Comparison of ENCODE assay signal across 16 cellular contexts in genomic region chr11:44990665-44991064, GRCh38. TPM values are rescaled to one million over a fixed set of nuclear protein-coding genes. Genes with fewer than 3 reads are reported as not detected.
DNase-seq lines count a peak whose midpoint lies in the region; ATAC-seq, FAIRE-seq and TF ChIP-seq lines count a peak whose summit lies in the region.
"Had no signal": no experiment of that assay in that cellular context is flagged by ENCODE, and none has a peak within 500 bp of the region (broad histone marks: within the 10 kb centered on the region; RNA-seq: fewer than 3 reads in every experiment).

No MANE protein-coding gene starts in this region.

- H2BK5ac ChIP-seq in H9 (ENCODE audit: insufficient read length, low read length) (no peak overlapping the region), H1 (ENCODE audit: low read depth, low read length) (no peak overlapping the region)

- no peak overlapping the region for H3K4ac ChIP-seq in H9 (ENCODE audit: low read depth, low read length)
- H3K4ac ChIP-seq in H1 (replicated peaks; ENCODE audit: insufficient read length, low read depth, low read length), result no peak overlapping the region

- no peak overlapping the region for H3K4me3 ChIP-seq in H1 (ENCODE audit: extremely low read depth in 1 of 4, insufficient read depth in 2 of 4, low read depth in 3 of 4, low read length in 4 of 4)
- H3K4me3 ChIP-seq in right atrium auricular region, result no peak overlapping the region
- H3K4me3 ChIP-seq in sigmoid colon, result no peak overlapping the region
- H3K4me3 ChIP-seq: MG63, Peyer's patch had no signal

- H3K79me1 ChIP-seq in H9 (ENCODE audit: insufficient read depth, low read depth, low read length, poor library complexity, severe bottlenecking), result no peaks in the 10 kb centered on the region
- H3K79me1 ChIP-seq in H1 (ENCODE audit: low read depth, low read length), result no peaks in the 10 kb centered on the region

- H4K8ac ChIP-seq in H9 (replicated peaks; ENCODE audit: insufficient read length, low read depth, low read length) (no peak overlapping the region), H1 (ENCODE audit: extremely low read depth, insufficient read depth, low read length) (no peak overlapping the region; the same call in 1 of the 2 replicates)

- H4K5ac ChIP-seq in H9 (ENCODE audit: insufficient read length, low read depth, low read length) (no peak overlapping the region), H1 (ENCODE audit: insufficient read length, low read depth, low read length) (no peak overlapping the region)

- H3K4me1 ChIP-seq in H9 (ENCODE audit: insufficient read depth, low read length) (no peaks in the 10 kb centered on the region), H1 (replicated peaks in 1 of 4; ENCODE audit: control insufficient read depth in 3 of 4, insufficient read depth in 4 of 4, low read length in 3 of 4) (0 out of 7 replicates have a peak, but pooled peaks cover 0 to 4% (median under 1%) of the 10 kb centered on the region in 4 experiments), right atrium auricular region (peaks cover 0 to 25% of the 10 kb centered on the region in 2 donors), sigmoid colon (peaks cover 0 to 12% (median 5%) of the 10 kb centered on the region in 4 donors)
- H3K4me1 ChIP-seq: Peyer's patch had no signal

- no CpG with 5 or more reads among the region's 5 CpGs for WGBS in H9 (ENCODE audit: extremely low coverage, insufficient read length, low lambda C conversion rate)
- WGBS in H1 (ENCODE audit: extremely low coverage in 1 of 2, insufficient coverage in 1 of 2, insufficient read length in 1 of 2, insufficient replicate concordance in 2 of 2, low coverage in 1 of 2, low lambda C conversion rate in 2 of 2, missing lambda C conversion rate in 1 of 2), 2 experiments, result 77% methylated on average over 5 of the region's 5 CpGs; no CpG with 5 or more reads in 1 of the 2 experiments
- 86 to 92% methylated on average over 5 of the region's 5 CpGs for WGBS in sigmoid colon, 2 donors

- no peak for TF ChIP-seq RAD21 in H1 (IDR thresholded peaks at IDR 0.05 in 1 of 2, conservative IDR thresholded peaks at IDR 0.05 in 1 of 2; ENCODE audit: low read depth in 2 of 2, low read length in 2 of 2)

- no peaks in the 10 kb centered on the region for H3K23me2 ChIP-seq in H9 (ENCODE audit: insufficient read length, low read depth, low read length, poor library complexity, severe bottlenecking)
- H3K23me2 ChIP-seq in H1 (ENCODE audit: low read depth, low read length), result no peaks in the 10 kb centered on the region

- H3K9ac ChIP-seq in H9 (ENCODE audit: extremely low read depth, insufficient read length, low read length) (no peak overlapping the region), H1 (replicated peaks in 1 of 4; ENCODE audit: extremely low read depth in 1 of 4, low read depth in 3 of 4, low read length in 3 of 4) (no peak overlapping the region)

- H3K9me3 ChIP-seq in H9 (ENCODE audit: control insufficient read depth, low read depth, low read length) (no peaks in the 10 kb centered on the region), H1 (ENCODE audit: insufficient read depth in 2 of 2, low read depth in 1 of 2, low read length in 1 of 2) (no peaks in the 10 kb centered on the region), right atrium auricular region (no peaks in the 10 kb centered on the region), sigmoid colon (no peaks in the 10 kb centered on the region)
- H3K9me3 ChIP-seq: MG63, Peyer's patch had no signal

- no peak overlapping the region for H2BK12ac ChIP-seq in H9 (ENCODE audit: insufficient read length, low read depth, low read length)
- peak overlapping the region; percentile 10; the same call in 1 of the 2 replicates for H2BK12ac ChIP-seq in H1 (ENCODE audit: low read depth, low read length)

- H3K36me3 ChIP-seq in H1 (ENCODE audit: control insufficient read depth in 2 of 4, insufficient read depth in 4 of 4, low read length in 3 of 4) (no peaks in the 10 kb centered on the region), right atrium auricular region (no peaks in the 10 kb centered on the region), sigmoid colon (no peaks in the 10 kb centered on the region)
- H3K36me3 ChIP-seq: MG63, Peyer's patch had no signal

- H2AFZ ChIP-seq in H9 (ENCODE audit: low read length), result no peak overlapping the region
- H2AFZ ChIP-seq in H1 (ENCODE audit: low read length), result no peak overlapping the region

- H3K4me1 Mint-ChIP-seq in H9, result peaks cover 33 to 43% of the 10 kb centered on the region in 2 experiments

- CTCF ChIA-PET in H1 (lab: Charles Lee; ENCODE audit: partially characterized antibody), result interaction anchor here (0.7 to 38.2 kb wide), 6 partner anchors 10 to 119 kb away, joined by 3 to 731 read pairs (median 4); no protein-coding TSS in a partner anchor

- H3K79me2 ChIP-seq in H9 (ENCODE audit: insufficient read depth, low read length) (no peaks in the 10 kb centered on the region), H1 (ENCODE audit: control insufficient read depth in 1 of 2, insufficient read depth in 2 of 2, low read length in 2 of 2) (no peaks in the 10 kb centered on the region)

- TF ChIP-seq EP300 in H1 (IDR thresholded peaks at IDR 0.05; ENCODE audit: borderline replicate concordance in 1 of 2, low read depth in 2 of 2, low read length in 2 of 2) (no peak), sigmoid colon (IDR thresholded peaks at IDR 0.05) (no peak)

- H3K27ac ChIP-seq in H9 (ENCODE audit: insufficient read length, low read depth, low read length) (no peak overlapping the region), H1 (ENCODE audit: low read depth, low read length) (no peak overlapping the region), right atrium auricular region (peak overlapping the region; percentile 60 to 76), sigmoid colon (no peak overlapping the region)
- H3K27ac ChIP-seq: Peyer's patch had no signal

- DNase-seq in H9, result peak; percentile 8
- no peak for DNase-seq in H1 (ENCODE audit: low read depth in 1 of 2, low spot score in 2 of 2)
- peak; percentile 51 for DNase-seq in right atrium auricular region (ENCODE audit: low spot score)
- DNase-seq in sigmoid colon, result peak; percentile 40
- no peak for DNase-seq in COR-L47 (lab: John Stamatoyannopoulos, UW)
- no peak for DNase-seq in retina
- DNase-seq: ACHN, DND-41, GF-D8, MG63, NCI-H82, Peyer's patch, SIG-M5 had no signal

- POLR2A ChIA-PET in H1 (lab: Charles Lee; ENCODE audit: partially characterized antibody), result no interaction called here

- intact Hi-C loops in sigmoid colon (cut with DNase I), result no loop called here

- no peak overlapping the region for H3K14ac ChIP-seq in H9 (ENCODE audit: insufficient read depth, low read length)
- no peak overlapping the region for H3K14ac ChIP-seq in H1 (ENCODE audit: insufficient read length)

- peaks cover 13% of the 10 kb centered on the region for H3K27me3 Mint-ChIP-seq in H9 (ENCODE audit: low read depth)

- no peak overlapping the region for H4K91ac ChIP-seq in H9 (ENCODE audit: insufficient read length, low read depth, low read length)
- no peak overlapping the region for H4K91ac ChIP-seq in H1 (replicated peaks; ENCODE audit: insufficient read length, low read length)

- H2AK5ac ChIP-seq in H9 (ENCODE audit: insufficient read length, low read length) (no peak overlapping the region), H1 (ENCODE audit: low read depth, low read length) (no peak overlapping the region)

- no peak for ATAC-seq in HG02973 (IDR thresholded peaks at IDR 0.05; ENCODE audit: unreplicated experiment)
- ATAC-seq: CD8-positive, alpha-beta T cell; HepG2 had no signal

- peak overlapping the region in 1 of 3 experiments; percentile 4; a peak in 1 of 7 replicates for H3K27ac Mint-ChIP-seq in H9
- H3K27ac Mint-ChIP-seq: CD8-positive, alpha-beta T cell had no signal

- TF ChIP-seq POLR2A in H1 (IDR thresholded peaks at IDR 0.05; ENCODE audit: control extremely low read depth in 1 of 2, low read depth in 2 of 2, low read length in 2 of 2) (no peak), sigmoid colon (IDR thresholded peaks at IDR 0.05) (no peak)

- H2BK15ac ChIP-seq in H9 (ENCODE audit: low read depth, low read length) (no peak overlapping the region), H1 (ENCODE audit: low read length) (no peak overlapping the region)

- H3K27me3 ChIP-seq in H9 (ENCODE audit: insufficient read depth, low read length) (no peaks in the 10 kb centered on the region), H1 (replicated peaks in 1 of 4; ENCODE audit: control insufficient read depth in 3 of 4, extremely low read depth in 1 of 4, insufficient read depth in 3 of 4, low read length in 3 of 4) (no peaks in the 10 kb centered on the region), right atrium auricular region (no peaks in the 10 kb centered on the region), sigmoid colon (no peaks in the 10 kb centered on the region)
- H3K27me3 ChIP-seq: MG63, Peyer's patch had no signal

- no peak overlapping the region for H3K4me3 Mint-ChIP-seq in H9
- H3K4me3 Mint-ChIP-seq: CD8-positive, alpha-beta T cell had no signal

- H3K4me2 ChIP-seq in H9 (ENCODE audit: insufficient read depth, insufficient read length, low read length) (no peak overlapping the region), H1 (ENCODE audit: insufficient read depth in 1 of 2, low read depth in 2 of 2, low read length in 2 of 2) (no peak overlapping the region)

- H3T11ph ChIP-seq in H9 (ENCODE audit: low read length), result no peak overlapping the region

- no peak overlapping the region for H3K23ac ChIP-seq in H9 (ENCODE audit: insufficient read length, low read depth, low read length)
- H3K23ac ChIP-seq in H1 (ENCODE audit: insufficient read length), result no peak overlapping the region

- H3K9me3 Mint-ChIP-seq in H9, result no peaks in the 10 kb centered on the region
- H3K9me3 Mint-ChIP-seq: CD8-positive, alpha-beta T cell had no signal

- H2BK120ac ChIP-seq in H9 (ENCODE audit: low read depth, low read length, poor library complexity, severe bottlenecking) (no peak overlapping the region), H1 (replicated peaks; ENCODE audit: low read depth, low read length) (no peak overlapping the region)

- H3K36me3 Mint-ChIP-seq in H9 (ENCODE audit: insufficient read depth in 1 of 3, low read depth in 3 of 3), result no peaks in the 10 kb centered on the region
- H3K36me3 Mint-ChIP-seq: CD8-positive, alpha-beta T cell had no signal

- no peak for TF ChIP-seq CTCF in H9 (conservative IDR thresholded peaks at IDR 0.05)
- no peak for TF ChIP-seq CTCF in H1 (IDR thresholded peaks at IDR 0.05; ENCODE audit: control extremely low read depth in 1 of 3, insufficient read depth in 1 of 3, low read depth in 1 of 3, low read length in 3 of 3)
- no peak for TF ChIP-seq CTCF in right atrium auricular region (IDR thresholded peaks at IDR 0.05)
- no peak for TF ChIP-seq CTCF in sigmoid colon (IDR thresholded peaks at IDR 0.05)

- H3K18ac ChIP-seq in H9 (ENCODE audit: insufficient read length, low read depth, low read length), result no peak overlapping the region
- H3K18ac ChIP-seq in H1 (ENCODE audit: extremely low read depth, low read length), result no peak overlapping the region

- H3K56ac ChIP-seq in H9 (ENCODE audit: insufficient read length, low read depth, low read length) (no peak overlapping the region), H1 (replicated peaks; ENCODE audit: insufficient read length, low read depth, low read length) (no peak overlapping the region)

- H2BK20ac ChIP-seq in H9 (ENCODE audit: low read depth, low read length, poor library complexity, severe bottlenecking), result no peak overlapping the region
- H2BK20ac ChIP-seq in H1 (ENCODE audit: low read length), result no peak overlapping the region

- FAIRE-seq in H1 (lab: Jason Lieb, UNC), result no peak
- FAIRE-seq: HepG2 had no signal

- H4K20me1 ChIP-seq in H9 (ENCODE audit: control insufficient read depth, insufficient read depth, insufficient read length) (no peaks in the 10 kb centered on the region), H1 (replicated peaks in 1 of 2; ENCODE audit: control insufficient read depth in 1 of 2, insufficient read depth in 2 of 2, low read length in 2 of 2) (no peaks in the 10 kb centered on the region)

RNA-seq across cellular contexts. Expression of gene TP53I11, which starts 40.0 kb away (rescaled TPM):
- total RNA-seq in H9 (2021), result 94.2 and 95.6 TPM in 2 replicates
- total RNA-seq in H1 (2021; fragmentation: NEBNext Ultra II Directional; extraction: Animal tissue kit (Norgen Biotek cat#: 25700)), result 46.3 and 53.7 TPM in 2 replicates
- 34.0 and 47.5 TPM in 2 replicates for polyA plus RNA-seq in H1 (2011; rRNA removed)
- polyA plus RNA-seq in H1 (2011; cell fraction: cytosol; rRNA removed), result 25.8 TPM
- polyA plus RNA-seq in H1 (2011; cell fraction: nucleus; rRNA removed), result 48.2 TPM
- 44.1 to 78.7 TPM (median 68.4 TPM) in 4 replicates for polyA plus RNA-seq in H1 (2012, experiment 1 of 2)
- polyA plus RNA-seq in H1 (2012, experiment 2 of 2), result 49.8 TPM
- polyA plus RNA-seq in H1 (2013, experiment 1 of 2), result 52.1 TPM
- 59.6 TPM for polyA plus RNA-seq in H1 (2013, experiment 2 of 2)
- polyA minus RNA-seq in H1 (2011; rRNA and poly(A)+ RNA removed), result 26.4 and 26.9 TPM in 2 replicates
- 34.6 TPM for polyA minus RNA-seq in H1 (2011; cell fraction: cytosol; rRNA and poly(A)+ RNA removed)
- polyA minus RNA-seq in H1 (2011; cell fraction: nucleus; rRNA and poly(A)+ RNA removed), result 44.5 TPM
- 10 to 100 TPM; 46.7 to 89.0 TPM for total RNA-seq in right atrium auricular region
- 10 to 100 TPM; 12.4 to 31.0 (median 24.3) TPM for total RNA-seq in sigmoid colon
- 10 to 100 TPM; 12.0 to 67.0 (median 14.4) TPM for polyA plus RNA-seq in sigmoid colon
- total RNA-seq: HepG2 had no signal
- polyA plus RNA-seq: HepG2 had no signal

Comparison
In these comparisons a context has a peak if more than half of its experiments do, and no peak if none do; other contexts are left out.
1. DNase-seq: peak in H9 (single experiment), right atrium auricular region (single experiment) and sigmoid colon (single experiment); none in H1 (0 of 2), COR-L47 (single experiment) and retina (single experiment).
2. H3K27ac ChIP-seq: peak in right atrium auricular region (2 of 2); none in H9 (single experiment), H1 (single experiment) and sigmoid colon (0 of 4).